ENCODE assay signal across 8 cellular contexts in the genomic region with DNA sequence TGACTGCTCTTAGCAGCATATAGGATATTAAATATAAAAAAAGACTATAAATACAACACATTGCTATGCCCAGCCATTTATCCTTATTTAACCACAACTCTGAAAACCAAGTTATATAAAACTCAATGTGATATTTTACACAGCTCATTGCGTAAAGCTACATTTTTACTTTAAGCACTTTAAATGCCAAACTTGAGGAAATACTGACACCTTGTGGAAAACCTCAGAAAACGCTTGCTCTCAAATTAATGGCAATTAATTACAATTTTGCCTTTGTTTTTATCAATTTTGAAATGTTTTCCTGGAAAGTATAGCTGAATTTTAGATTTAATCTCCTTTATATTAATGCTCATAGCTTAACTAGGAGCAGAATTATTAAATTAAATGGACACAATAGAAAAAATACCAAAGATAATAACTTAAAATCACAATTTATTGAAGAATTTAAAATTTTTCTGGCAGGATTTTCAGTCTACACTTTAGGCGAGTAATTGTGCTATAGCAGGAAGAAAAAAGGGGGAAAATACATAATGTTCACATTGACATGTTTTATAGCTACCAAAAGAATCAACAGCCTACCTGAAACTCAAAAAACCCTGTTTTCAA. TPM values are rescaled to one million over a fixed set of nuclear protein-coding genes. Genes with fewer than 3 reads are reported as not detected.
DNase-seq lines count a peak whose midpoint lies in the region; ATAC-seq, FAIRE-seq and TF ChIP-seq lines count a peak whose summit lies in the region.

No MANE protein-coding gene starts in this region.

- H3K27ac ChIP-seq in cardiac muscle cell (no peak overlapping the region), gastroesophageal sphincter (no peak overlapping the region), thyroid gland (peak overlapping the region in 2 of 3 donors; percentile 3 to 8)

- H3K9me3 ChIP-seq in cardiac muscle cell (ENCODE audit: low read depth), result no peaks in the 10 kb centered on the region
- no peaks in the 10 kb centered on the region for H3K9me3 ChIP-seq in gastroesophageal sphincter
- H3K9me3 ChIP-seq in thyroid gland, result no peaks in the 10 kb centered on the region

- CTCF ChIA-PET in activated naive CD4-positive, alpha-beta T cell treated with anti-CD3 and anti-CD28 coated beads, Interleukin-2, amount 10 ng/mL, durations not matched to agents 7 days and 5 days (lab: Charles Lee), result interaction anchor here (0.7 to 1.8 kb wide), 6 partner anchors 10 to 449 kb away, joined by 3 to 5 read pairs (median 4); partner anchors contain the start of gene PRELID2

- intact Hi-C loops in left ventricle myocardium superior (cut with micrococcal nuclease), result no loop called here
- intact Hi-C loops in thyroid gland (cut with DNase I), result no loop called here
- intact Hi-C loops in activated T-helper 1 cell treated with anti-CD3 and anti-CD28 coated beads, Interleukin-12 subunit alpha, Interleukin-12 subunit beta, Interleukin-2, Interleukin-4 antibody, amounts not matched to agents 30 ng/mL and 10 ng/mL and 1 ng/mL, durations not matched to agents 14 hours and 24 hours and 36 hours (cut with micrococcal nuclease), result loop anchor here (1.0 kb wide), 1 partner anchor 433 kb away; no protein-coding TSS in a partner anchor

- peaks cover 39% of the 10 kb centered on the region for H3K36me3 Mint-ChIP-seq in activated naive CD4-positive, alpha-beta T cell treated with anti-CD3 and anti-CD28 coated beads, Interleukin-2, amount 10 ng/mL, durations not matched to agents 7 days and 5 days
- peaks cover 49% of the 10 kb centered on the region for H3K36me3 Mint-ChIP-seq in activated T-cell treated with anti-CD3 and anti-CD28 coated beads, Interleukin-2, amount 50 U/mL, for 4 hours (ENCODE audit: insufficient read depth)
- peaks cover 46% of the 10 kb centered on the region for H3K36me3 Mint-ChIP-seq in activated T-helper 1 cell treated with anti-CD3 and anti-CD28 coated beads, Interleukin-12 subunit alpha, Interleukin-12 subunit beta, Interleukin-2, Interleukin-4 antibody, amounts not matched to agents 30 ng/mL and 10 ng/mL and 1 ng/mL, durations not matched to agents 14 hours and 24 hours and 36 hours (ENCODE audit: low read depth)

- H3K4me3 ChIP-seq in cardiac muscle cell (no peak overlapping the region), gastroesophageal sphincter (no peak overlapping the region), thyroid gland (replicated peaks in 1 of 3) (no peak overlapping the region)

- 44 to 53% methylated on average over 3 of the region's 3 CpGs for WGBS in gastroesophageal sphincter (ENCODE audit: low coverage in 1 of 2), 2 donors
- WGBS in thyroid gland, 2 donors, result 49 to 51% methylated on average over 3 of the region's 3 CpGs

- no peaks in the 10 kb centered on the region for H3K27me3 Mint-ChIP-seq in activated naive CD4-positive, alpha-beta T cell treated with anti-CD3 and anti-CD28 coated beads, Interleukin-2, amount 10 ng/mL, durations not matched to agents 7 days and 5 days
- no peaks in the 10 kb centered on the region for H3K27me3 Mint-ChIP-seq in activated T-cell treated with anti-CD3 and anti-CD28 coated beads, Interleukin-2, amount 50 U/mL, for 4 hours (ENCODE audit: low read depth)
- H3K27me3 Mint-ChIP-seq in activated T-helper 1 cell treated with anti-CD3 and anti-CD28 coated beads, Interleukin-12 subunit alpha, Interleukin-12 subunit beta, Interleukin-2, Interleukin-4 antibody, amounts not matched to agents 30 ng/mL and 10 ng/mL and 1 ng/mL, durations not matched to agents 14 hours and 24 hours and 36 hours (ENCODE audit: insufficient read depth), result no peaks in the 10 kb centered on the region

- no peak for TF ChIP-seq EP300 in gastroesophageal sphincter (IDR thresholded peaks at IDR 0.05)

- ATAC-seq in left ventricle myocardium superior (no peak), gastroesophageal sphincter (no peak)
- ATAC-seq in activated T-cell treated with anti-CD3 and anti-CD28 coated beads, Interleukin-2, amount 50 U/mL, for 4 hours, result no peak

- TF ChIP-seq CTCF in cardiac muscle cell (IDR thresholded peaks at IDR 0.05; ENCODE audit: low read depth, low read length) (peak; percentile 57), gastroesophageal sphincter (IDR thresholded peaks at IDR 0.05) (peak; percentile 38 to 51 (median 49)), thyroid gland (IDR thresholded peaks at IDR 0.05) (peak; percentile 53 to 89 (median 68))

- peak; percentile 62 for FAIRE-seq in RCC 7860 (lab: Jason Lieb, UNC)

- H3K4me1 Mint-ChIP-seq in activated naive CD4-positive, alpha-beta T cell treated with anti-CD3 and anti-CD28 coated beads, Interleukin-2, amount 10 ng/mL, durations not matched to agents 7 days and 5 days, result no peaks in the 10 kb centered on the region
- no peaks in the 10 kb centered on the region for H3K4me1 Mint-ChIP-seq in activated T-cell treated with anti-CD3 and anti-CD28 coated beads, Interleukin-2, amount 50 U/mL, for 4 hours (ENCODE audit: low read depth)
- peaks cover 6% of the 10 kb centered on the region for H3K4me1 Mint-ChIP-seq in activated T-helper 1 cell treated with anti-CD3 and anti-CD28 coated beads, Interleukin-12 subunit alpha, Interleukin-12 subunit beta, Interleukin-2, Interleukin-4 antibody, amounts not matched to agents 30 ng/mL and 10 ng/mL and 1 ng/mL, durations not matched to agents 14 hours and 24 hours and 36 hours (ENCODE audit: low read depth)

- peak; percentile 55 to 65 for DNase-seq in cardiac muscle cell (ENCODE audit: low read depth in 1 of 2, low spot score in 1 of 2)
- no peak for DNase-seq in left ventricle myocardium superior
- no peak for DNase-seq in RCC 7860 (ENCODE audit: low spot score)
- no peak for DNase-seq in thyroid gland
- DNase-seq in activated naive CD4-positive, alpha-beta T cell treated with anti-CD3 and anti-CD28 coated beads, Interleukin-2, amount 10 ng/mL, durations not matched to agents 7 days and 5 days, result no peak
- DNase-seq in activated T-cell treated with anti-CD3 and anti-CD28 coated beads, Interleukin-2, amount 50 U/mL, for 4 hours, result no peak
- no peak for DNase-seq in activated T-helper 1 cell treated with anti-CD3 and anti-CD28 coated beads, Interleukin-12 subunit alpha, Interleukin-12 subunit beta, Interleukin-2, Interleukin-4 antibody, amounts not matched to agents 30 ng/mL and 10 ng/mL and 1 ng/mL, durations not matched to agents 14 hours and 24 hours and 36 hours (ENCODE audit: low spot score)

- H3K36me3 ChIP-seq in cardiac muscle cell (peaks cover 65% of the 10 kb centered on the region), gastroesophageal sphincter (peaks cover 3 to 92% of the 10 kb centered on the region in 2 donors), thyroid gland (peaks cover 12 to 18% of the 10 kb centered on the region in 2 donors)

- no peaks in the 10 kb centered on the region for H3K9me3 Mint-ChIP-seq in activated naive CD4-positive, alpha-beta T cell treated with anti-CD3 and anti-CD28 coated beads, Interleukin-2, amount 10 ng/mL, durations not matched to agents 7 days and 5 days
- H3K9me3 Mint-ChIP-seq in activated T-cell treated with anti-CD3 and anti-CD28 coated beads, Interleukin-2, amount 50 U/mL, for 4 hours, result no peaks in the 10 kb centered on the region
- no peaks in the 10 kb centered on the region for H3K9me3 Mint-ChIP-seq in activated T-helper 1 cell treated with anti-CD3 and anti-CD28 coated beads, Interleukin-12 subunit alpha, Interleukin-12 subunit beta, Interleukin-2, Interleukin-4 antibody, amounts not matched to agents 30 ng/mL and 10 ng/mL and 1 ng/mL, durations not matched to agents 14 hours and 24 hours and 36 hours

- no peaks in the 10 kb centered on the region for H3K27me3 ChIP-seq in cardiac muscle cell
- H3K27me3 ChIP-seq in gastroesophageal sphincter, result no peaks in the 10 kb centered on the region
- H3K27me3 ChIP-seq in thyroid gland, result no peaks in the 10 kb centered on the region

- no peak overlapping the region for H3K4me3 Mint-ChIP-seq in activated naive CD4-positive, alpha-beta T cell treated with anti-CD3 and anti-CD28 coated beads, Interleukin-2, amount 10 ng/mL, durations not matched to agents 7 days and 5 days
- H3K4me3 Mint-ChIP-seq in activated T-cell treated with anti-CD3 and anti-CD28 coated beads, Interleukin-2, amount 50 U/mL, for 4 hours, result no peak overlapping the region
- no peak overlapping the region for H3K4me3 Mint-ChIP-seq in activated T-helper 1 cell treated with anti-CD3 and anti-CD28 coated beads, Interleukin-12 subunit alpha, Interleukin-12 subunit beta, Interleukin-2, Interleukin-4 antibody, amounts not matched to agents 30 ng/mL and 10 ng/mL and 1 ng/mL, durations not matched to agents 14 hours and 24 hours and 36 hours

- TF ChIP-seq POLR2A in gastroesophageal sphincter (IDR thresholded peaks at IDR 0.05) (no peak), thyroid gland (IDR thresholded peaks at IDR 0.05) (no peak)

- no peak overlapping the region for H3K27ac Mint-ChIP-seq in activated naive CD4-positive, alpha-beta T cell treated with anti-CD3 and anti-CD28 coated beads, Interleukin-2, amount 10 ng/mL, durations not matched to agents 7 days and 5 days
- no peak overlapping the region for H3K27ac Mint-ChIP-seq in activated T-helper 1 cell treated with anti-CD3 and anti-CD28 coated beads, Interleukin-12 subunit alpha, Interleukin-12 subunit beta, Interleukin-2, Interleukin-4 antibody, amounts not matched to agents 30 ng/mL and 10 ng/mL and 1 ng/mL, durations not matched to agents 14 hours and 24 hours and 36 hours

- no peaks in the 10 kb centered on the region for H3K4me1 ChIP-seq in cardiac muscle cell (ENCODE audit: low read depth)
- H3K4me1 ChIP-seq in gastroesophageal sphincter, result no peaks in the 10 kb centered on the region
- peaks cover 0 to 6% of the 10 kb centered on the region in 2 donors for H3K4me1 ChIP-seq in thyroid gland

RNA-seq across cellular contexts. Expression of gene PLAC8L1, which starts 25.2 kb away (rescaled TPM):
- not detected in 2 replicates for total RNA-seq in cardiac muscle cell
- 1.1 and 1.2 TPM in 2 replicates for polyA plus RNA-seq in cardiac muscle cell
- 0.45 TPM for total RNA-seq in left ventricle myocardium superior
- 1 to 10 TPM in 1 of 4 donors, not detected in 3; 1.2 TPM for total RNA-seq in gastroesophageal sphincter
- total RNA-seq in thyroid gland, result not detected
- total RNA-seq in activated T-cell treated with anti-CD3 and anti-CD28 coated beads, Interleukin-2, amount 50 U/mL, for 4 hours, result under 1 TPM in 2 of 3 donors, not detected in 1; 0.35 to 0.55 TPM
- 0.37 and 0.99 TPM in 2 replicates for total RNA-seq in activated T-helper 1 cell treated with anti-CD3 and anti-CD28 coated beads, Interleukin-12 subunit alpha, Interleukin-12 subunit beta, Interleukin-2, Interleukin-4 antibody, amounts not matched to agents 30 ng/mL and 10 ng/mL and 1 ng/mL, durations not matched to agents 14 hours and 24 hours and 36 hours

RNA-seq across cellular contexts. Expression of gene LARS1, which starts 51.9 kb away (rescaled TPM):
- total RNA-seq in cardiac muscle cell (62.5 and 83.0 TPM in 2 replicates), left ventricle myocardium superior (99.1 TPM), gastroesophageal sphincter (100 to 1,000 TPM in 1 of 4 donors, 10 to 100 TPM in 3; 72.5 to 103 (median 76.4) TPM), thyroid gland (100 to 1,000 TPM in 1 of 4 donors, 10 to 100 TPM in 3; 75.6 to 119 (median 82.2) TPM)
- 84.7 and 115 TPM in 2 replicates for polyA plus RNA-seq in cardiac muscle cell
- 100 to 1,000 TPM; 163 to 178 (median 170) TPM for total RNA-seq in activated T-cell treated with anti-CD3 and anti-CD28 coated beads, Interleukin-2, amount 50 U/mL, for 4 hours
- 134 and 144 TPM in 2 replicates for total RNA-seq in activated T-helper 1 cell treated with anti-CD3 and anti-CD28 coated beads, Interleukin-12 subunit alpha, Interleukin-12 subunit beta, Interleukin-2, Interleukin-4 antibody, amounts not matched to agents 30 ng/mL and 10 ng/mL and 1 ng/mL, durations not matched to agents 14 hours and 24 hours and 36 hours

Comparison
In these comparisons a context has a peak if more than half of its experiments do, and no peak if none do; other contexts are left out.
1. DNase-seq: peak in cardiac muscle cell (2 of 2); none in left ventricle myocardium superior (single experiment), RCC 7860 (single experiment), thyroid gland (0 of 2), activated naive CD4-positive, alpha-beta T cell treated with anti-CD3 and anti-CD28 coated beads, Interleukin-2, amount 10 ng/mL, durations not matched to agents 7 days and 5 days (single experiment), activated T-cell treated with anti-CD3 and anti-CD28 coated beads, Interleukin-2, amount 50 U/mL, for 4 hours (single experiment) and activated T-helper 1 cell treated with anti-CD3 and anti-CD28 coated beads, Interleukin-12 subunit alpha, Interleukin-12 subunit beta, Interleukin-2, Interleukin-4 antibody, amounts not matched to agents 30 ng/mL and 10 ng/mL and 1 ng/mL, durations not matched to agents 14 hours and 24 hours and 36 hours (single experiment).
2. H3K27ac ChIP-seq: peak in thyroid gland (2 of 3); none in cardiac muscle cell (single experiment) and gastroesophageal sphincter (0 of 4).
3. Peak in every context shown above with its lines, with median percentiles within 50 percentile points of each other: CTCF ChIP-seq.